8 cellular contexts compared by ENCODE assay signal in genomic region chr14:22929104-22929847, GRCh38. TPM values are rescaled to one million over a fixed set of nuclear protein-coding genes. Genes with fewer than 3 reads are reported as not detected.
DNase-seq lines count a peak whose midpoint lies in the region; ATAC-seq and TF ChIP-seq lines count a peak whose summit lies in the region.

Gene PRMT5, minus strand, starts transcription at chr14:22929376. Its CDS starts 15 bp downstream, at chr14:22929361.

- H3K4me3 ChIP-seq in coronary artery = peak within 1 kb of the TSS; percentile 97

- peaks cover 25% of the 10 kb centered on the region for H3K4me1 Mint-ChIP-seq in activated CD4-positive, alpha-beta T cell treated with anti-CD3 and anti-CD28 coated beads, Interleukin-2, amount 10 ng/mL, durations not matched to agents 24 days and 14 days

- DNase-seq in C1 segment of cervical spinal cord (lab: John Stamatoyannopoulos, UW) = peak; percentile 73 to 100 (median 96)
- peak; percentile 99 for DNase-seq in NCI-H526 treated with DMSO at 0.1 percent for 48 hours (lab: John Stamatoyannopoulos, UW)
- DNase-seq in activated CD4-positive, alpha-beta T cell treated with anti-CD3 and anti-CD28 coated beads, Interleukin-2, amount 10 ng/mL, durations not matched to agents 24 days and 14 days = peak; percentile 99
- DNase-seq in coronary artery (ENCODE audit: low spot score) = peak; percentile 100
- DNase-seq in stimulated activated CD4-positive, alpha-beta T cell treated with anti-CD3 and anti-CD28 coated beads, Interleukin-1b, Interleukin-23, amount 100 ng/mL, for 4 hours (ENCODE audit: low read depth in 2 of 2) = peak; percentile 89 to 99

- H3K27ac Mint-ChIP-seq in activated CD4-positive, alpha-beta T cell treated with anti-CD3 and anti-CD28 coated beads, Interleukin-2, amount 10 ng/mL, durations not matched to agents 24 days and 14 days = no peak within 1 kb of the TSS

- peaks cover 31% of the 10 kb centered on the region for H3K36me3 Mint-ChIP-seq in activated CD4-positive, alpha-beta T cell treated with anti-CD3 and anti-CD28 coated beads, Interleukin-2, amount 10 ng/mL, durations not matched to agents 24 days and 14 days (ENCODE audit: low read depth)

- H3K9me3 Mint-ChIP-seq in activated CD4-positive, alpha-beta T cell treated with anti-CD3 and anti-CD28 coated beads, Interleukin-2, amount 10 ng/mL, durations not matched to agents 24 days and 14 days = no peaks in the 10 kb centered on the region

- ATAC-seq in GM19351 (IDR thresholded peaks at IDR 0.05; ENCODE audit: unreplicated experiment) (peak; percentile 92), HG03520 (IDR thresholded peaks at IDR 0.05; ENCODE audit: unreplicated experiment) (peak; percentile 88)

- H3K27me3 ChIP-seq in layer of hippocampus (ENCODE audit: control insufficient read depth, insufficient read depth, low read length) = no peaks in the 10 kb centered on the region

- intact Hi-C loops in activated CD4-positive, alpha-beta T cell treated with anti-CD3 and anti-CD28 coated beads, Interleukin-2, amount 10 ng/mL, durations not matched to agents 24 days and 14 days (cut with micrococcal nuclease) = loop anchor here (1.0 to 5.0 kb wide), 9 partner anchors 10 to 373 kb away; partner anchors contain the start of genes C14orf93, CDH24, DAD1 and HAUS4

- H3K27ac ChIP-seq in coronary artery (peak within 1 kb of the TSS; percentile 84 to 96), layer of hippocampus (ENCODE audit: low read depth, low read length) (peak within 1 kb of the TSS; percentile 86)

- TF ChIP-seq CTCF in coronary artery (IDR thresholded peaks at IDR 0.05) = no peak

- H3K4me3 Mint-ChIP-seq in activated CD4-positive, alpha-beta T cell treated with anti-CD3 and anti-CD28 coated beads, Interleukin-2, amount 10 ng/mL, durations not matched to agents 24 days and 14 days = no peak within 1 kb of the TSS

- H3K27me3 Mint-ChIP-seq in activated CD4-positive, alpha-beta T cell treated with anti-CD3 and anti-CD28 coated beads, Interleukin-2, amount 10 ng/mL, durations not matched to agents 24 days and 14 days = no peaks in the 10 kb centered on the region

RNA-seq across cellular contexts. Expression of gene PRMT5, which starts in this region (rescaled TPM):
- total RNA-seq in activated CD4-positive, alpha-beta T cell treated with anti-CD3 and anti-CD28 coated beads, Interleukin-2, amount 10 ng/mL, durations not matched to agents 24 days and 14 days = 198 and 200 TPM in 2 replicates

Comparison
In these comparisons a context has a peak if more than half of its experiments do, and no peak if none do; other contexts are left out.
1. Peak in every context shown above with its lines: DNase-seq, ATAC-seq, H3K4me3 ChIP-seq and H3K27ac ChIP-seq.